In genomic region chr2:130728549-130729310, GRCh38 we compare ENCODE assay signal across 10 cellular contexts. TPM values are rescaled to one million over a fixed set of nuclear protein-coding genes. Genes with fewer than 3 reads are reported as not detected.
DNase-seq lines count a peak whose midpoint lies in the region; FAIRE-seq and TF ChIP-seq lines count a peak whose summit lies in the region.
"Had no signal": no experiment of that assay in that cellular context is flagged by ENCODE, and none has a peak within 500 bp of the region (broad histone marks: within the 10 kb centered on the region; RNA-seq: fewer than 3 reads in every experiment).

Gene GPR148 (plus strand): TSS chr2:130729070. CDS start chr2:130729152, 82 bp downstream.

- H3K4me3 Mint-ChIP-seq in Caco-2 (ENCODE audit: unreplicated experiment) = peak within 1 kb of the TSS; percentile 72

- H3K36me3 ChIP-seq in Caco-2 (ENCODE audit: control insufficient read depth, insufficient read depth, low read length) (no peaks in the 10 kb centered on the region), breast epithelium (no peaks in the 10 kb centered on the region), neural cell (ENCODE audit: insufficient read depth, low read length) (no peaks in the 10 kb centered on the region)
- H3K36me3 ChIP-seq: neutrophil had no signal

- H3K4me2 ChIP-seq in neural cell (ENCODE audit: low read length) = no peak within 1 kb of the TSS

- H3K9me3 ChIP-seq in Caco-2 = no peaks in the 10 kb centered on the region
- H3K9me3 ChIP-seq in breast epithelium = no peaks in the 10 kb centered on the region
- H3K9me3 ChIP-seq in neural cell (ENCODE audit: low read length) = no peaks in the 10 kb centered on the region
- H3K9me3 ChIP-seq: neutrophil had no signal

- TF ChIP-seq CTCF in Caco-2 (IDR thresholded peaks at IDR 0.05; ENCODE audit: insufficient read depth in 1 of 2, low read depth in 1 of 2, low read length in 1 of 2, severe bottlenecking in 1 of 2, unreplicated experiment in 1 of 2) = no peak
- no peak for TF ChIP-seq CTCF in breast epithelium (IDR thresholded peaks at IDR 0.05)
- TF ChIP-seq CTCF in neural cell (IDR thresholded peaks at IDR 0.05; ENCODE audit: poor library complexity, severe bottlenecking) = no peak
- TF ChIP-seq CTCF in D721Med (IDR thresholded peaks at IDR 0.05; ENCODE audit: insufficient read depth, missing control alignments) = no peak

- H3K9me3 Mint-ChIP-seq in Caco-2 (ENCODE audit: unreplicated experiment) = no peaks in the 10 kb centered on the region

- H4K20me1 ChIP-seq in neural cell (ENCODE audit: insufficient read depth) = no peaks in the 10 kb centered on the region

- H3K4me3 ChIP-seq in Caco-2 (ENCODE audit: low read depth, low read length) (peak within 1 kb of the TSS; percentile 40), breast epithelium (peak within 1 kb of the TSS in 2 of 3 donors; percentile 59 to 70), neural cell (ENCODE audit: low read length) (peak within 1 kb of the TSS; percentile 75)

- no peak for TF ChIP-seq POLR2A in breast epithelium (IDR thresholded peaks at IDR 0.05)

- intact Hi-C loops in Caco-2 (cut with micrococcal nuclease; ENCODE audit: unreplicated experiment) = no loop called here
- intact Hi-C loops in breast epithelium (cut with DNase I; ENCODE audit: low total_unique reads) = no loop called here

- POLR2A ChIA-PET in Caco-2 (lab: Charles Lee) = no interaction called here

- no peaks in the 10 kb centered on the region for H3K27me3 Mint-ChIP-seq in Caco-2 (ENCODE audit: insufficient read depth, unreplicated experiment)

- H3K9me2 ChIP-seq in neural cell (ENCODE audit: insufficient read depth, low read length) = no peaks in the 10 kb centered on the region

- peaks cover 14% of the 10 kb centered on the region for H3K4me1 ChIP-seq in Caco-2
- peaks cover 0 to 7% of the 10 kb centered on the region in 2 donors for H3K4me1 ChIP-seq in breast epithelium

- no TSS peak for BruUV-seq in Caco-2 (replicated peaks; lab: Mats Ljungman, UMichigan)

- no peak for TF ChIP-seq RAD21 in neural cell (conservative IDR thresholded peaks at IDR 0.05)

- CTCF ChIA-PET in Caco-2 (lab: Charles Lee) = interaction anchor here (1.1 kb wide), 1 partner anchor 12 kb away, joined by 3 read pairs; no protein-coding TSS in a partner anchor

- H3F3A ChIP-seq in neural cell (ENCODE audit: insufficient read depth, low read length, poor library complexity, severe bottlenecking) = no peaks in the 10 kb centered on the region

- no peaks in the 10 kb centered on the region for H3K79me2 ChIP-seq in neural cell (replicated peaks; ENCODE audit: insufficient read depth, low read length)

- no peak for TF ChIP-seq EP300 in neural cell (conservative IDR thresholded peaks at IDR 0.05; ENCODE audit: poor library complexity, severe bottlenecking)

- H3K27ac ChIP-seq in breast epithelium (peak within 1 kb of the TSS in 1 of 2 donors; percentile 56), neural cell (ENCODE audit: low read length) (no peak within 1 kb of the TSS)
- H3K27ac ChIP-seq: neutrophil had no signal

- no peak for FAIRE-seq in D721Med (lab: Jason Lieb, UNC)

- H3K27ac Mint-ChIP-seq in Caco-2 (ENCODE audit: unreplicated experiment) = no peak within 1 kb of the TSS

- H3K4me1 Mint-ChIP-seq in Caco-2 (ENCODE audit: low read depth, unreplicated experiment) = no peaks in the 10 kb centered on the region

- H3K27me3 ChIP-seq in Caco-2 (replicated peaks; ENCODE audit: control insufficient read depth, insufficient read depth, low read length) (no peaks in the 10 kb centered on the region), breast epithelium (peaks cover 0 to 3% of the 10 kb centered on the region in 2 donors), neural cell (ENCODE audit: insufficient read depth, low read depth, low read length) (peaks cover 4% of the 10 kb centered on the region)

- no peaks in the 10 kb centered on the region for H3K36me3 Mint-ChIP-seq in Caco-2 (ENCODE audit: insufficient read depth, unreplicated experiment)

- H3K9ac ChIP-seq in neural cell (ENCODE audit: low read length) = peak within 1 kb of the TSS; percentile 69

- no peak for DNase-seq in Caco-2
- DNase-seq in NCI-H2029 treated with DMSO at 0.1 percent for 48 hours (lab: John Stamatoyannopoulos, UW) = peak; percentile 92
- DNase-seq in breast epithelium (ENCODE audit: low spot score in 2 of 2) = no peak
- DNase-seq in iPS-NIHi11 (ENCODE audit: low spot score) = no peak
- no peak for DNase-seq in pons (ENCODE audit: low spot score)
- DNase-seq in D721Med (ENCODE audit: insufficient read length, low spot score) = no peak
- DNase-seq in HPDE6-E6E7 (ENCODE audit: extremely low spot score) = no peak
- DNase-seq: activated CD4-positive, CD25-positive, alpha-beta regulatory T cell had no signal

- peak within 1 kb of the TSS; percentile 89 for H2AFZ ChIP-seq in neural cell (ENCODE audit: low read depth, low read length)

TF ChIP-seq in neural cell, 6 proteins besides CTCF, POLR2A, EP300 and RAD21:
- no peak for TF ChIP-seq POLR2AphosphoS5 (IDR thresholded peaks at IDR 0.05)
- no peak for TF ChIP-seq MXI1 (conservative IDR thresholded peaks at IDR 0.05; ENCODE audit: poor library complexity, severe bottlenecking)
- no peak for TF ChIP-seq REST (IDR thresholded peaks at IDR 0.05; ENCODE audit: borderline replicate concordance)
- TF ChIP-seq EZH2 (IDR thresholded peaks at IDR 0.05; ENCODE audit: borderline replicate concordance, insufficient read depth, low read length, poor library complexity, severe bottlenecking) = no peak
- no peak for TF ChIP-seq TAF1 (IDR thresholded peaks at IDR 0.05; ENCODE audit: low read depth)
- TF ChIP-seq SMC3 (conservative IDR thresholded peaks at IDR 0.05; ENCODE audit: poor library complexity) = no peak

RNA-seq across cellular contexts. Expression of gene GPR148, which starts in this region (rescaled TPM):
- total RNA-seq in Caco-2 (2022) (not detected in 2 replicates), breast epithelium (not detected)
- polyA plus RNA-seq in neural cell = not detected in 2 replicates
- polyA minus RNA-seq in neural cell = not detected in 2 replicates
